1 cellular context compared by ENCODE assay signal in genomic region chr11:57657290-57658022, GRCh38.
TF ChIP-seq lines count a peak whose summit lies in the region.

CLP1 (plus strand) TSS chr11:57657762; CDS start chr11:57659477, 1,715 bp downstream.

TF ChIP-seq in GM12878, 131 proteins besides CTCF, POLR2A, EP300 and RAD21 (continued from another document and continues in another):
- peak; percentile 1 for TF ChIP-seq PBX3 (IDR thresholded peaks at IDR 0.05; ENCODE audit: insufficient replicate concordance, low read depth, low read length)
- peak; percentile 20; the same call in 1 of the 2 replicates for TF ChIP-seq TAF1 (IDR thresholded peaks at IDR 0.05; ENCODE audit: borderline replicate concordance, low read depth, low read length)
- TF ChIP-seq ZBED1 (IDR thresholded peaks at IDR 0.05; ENCODE audit: borderline replicate concordance), result no peak
- no peak for TF ChIP-seq YBX1 (IDR thresholded peaks at IDR 0.05)
- no peak; the same call in 1 of the 2 replicates for TF ChIP-seq BACH1 (IDR thresholded peaks at IDR 0.05; ENCODE audit: borderline replicate concordance)
- no peak for TF ChIP-seq BMI1 (IDR thresholded peaks at IDR 0.05; ENCODE audit: borderline replicate concordance)
- no peak for TF ChIP-seq ZBTB4 (CRISPR knock-in tag; IDR thresholded peaks at IDR 0.05)
- no peak for TF ChIP-seq ESRRA (IDR thresholded peaks at IDR 0.05; ENCODE audit: low read length)
- peak; percentile 78 to 89 for TF ChIP-seq BHLHE40 (IDR thresholded peaks at IDR 0.05; ENCODE audit: borderline replicate concordance in 1 of 2, low read depth in 2 of 2, low read length in 1 of 2)
- peak; percentile 91 for TF ChIP-seq FOXK2 (IDR thresholded peaks at IDR 0.05)
- no peak for TF ChIP-seq CHD1 (IDR thresholded peaks at IDR 0.05; ENCODE audit: low read depth, low read length)
- TF ChIP-seq TBL1XR1 (IDR thresholded peaks at IDR 0.05; ENCODE audit: low read depth, low read length), result peak; percentile 24; the same call in 1 of the 2 replicates
- peak; percentile 36; the same call in 1 of the 2 replicates for TF ChIP-seq PAX5 (IDR thresholded peaks at IDR 0.05; ENCODE audit: borderline replicate concordance, low read depth, low read length)
- peak; percentile 37; the same call in 1 of the 2 replicates for TF ChIP-seq SMAD5 (IDR thresholded peaks at IDR 0.05; ENCODE audit: low read depth)
- TF ChIP-seq CHD2 (IDR thresholded peaks at IDR 0.05; ENCODE audit: borderline replicate concordance, low read depth, low read length), result peak; percentile 97
- TF ChIP-seq CHD4 (IDR thresholded peaks at IDR 0.05), result no peak
- no peak for TF ChIP-seq KDM1A (IDR thresholded peaks at IDR 0.05; ENCODE audit: borderline replicate concordance)
- no peak for TF ChIP-seq ASH2L (IDR thresholded peaks at IDR 0.05; ENCODE audit: borderline replicate concordance, low read depth)
- TF ChIP-seq CEBPZ (IDR thresholded peaks at IDR 0.05; ENCODE audit: low read depth, low read length), result no peak
- no peak for TF ChIP-seq FOXM1 (IDR thresholded peaks at IDR 0.05; ENCODE audit: low read depth, low read length)
- 0 out of 2 replicates have a peak, but pooled peaks have one; percentile 24 for TF ChIP-seq IRF3 (IDR thresholded peaks at IDR 0.05)
- no peak for TF ChIP-seq SMC3 (IDR thresholded peaks at IDR 0.05; ENCODE audit: borderline replicate concordance, low read length)
- TF ChIP-seq KLF5 (IDR thresholded peaks at IDR 0.05; ENCODE audit: partially characterized antibody), result peak; percentile 89
- TF ChIP-seq WRNIP1 (IDR thresholded peaks at IDR 0.05; ENCODE audit: borderline replicate concordance, low read depth, low read length), result no peak
- TF ChIP-seq E2F8 (IDR thresholded peaks at IDR 0.05; ENCODE audit: low read depth, partially characterized antibody), result no peak
- 0 out of 2 replicates have a peak, but pooled peaks have one; percentile 23 for TF ChIP-seq NR2F1 (conservative IDR thresholded peaks at IDR 0.05)
- no peak for TF ChIP-seq MYC (IDR thresholded peaks at IDR 0.05; ENCODE audit: insufficient read depth, insufficient read length, insufficient replicate concordance, low read length, severe bottlenecking)
- no peak for TF ChIP-seq SKIL (IDR thresholded peaks at IDR 0.05; ENCODE audit: low read depth, poor library complexity, severe bottlenecking)
- TF ChIP-seq ZBTB11 (CRISPR knock-in tag; IDR thresholded peaks at IDR 0.05), result no peak
- TF ChIP-seq JUNB (IDR thresholded peaks at IDR 0.05), result no peak
- no peak for TF ChIP-seq ZBTB33 (IDR thresholded peaks at IDR 0.05)
- TF ChIP-seq TCF7 (IDR thresholded peaks at IDR 0.05; ENCODE audit: borderline replicate concordance), result no peak
- TF ChIP-seq HCFC1 (IDR thresholded peaks at IDR 0.05; ENCODE audit: low read length), result peak; percentile 99
- TF ChIP-seq PKNOX1 (IDR thresholded peaks at IDR 0.05), result 0 out of 2 replicates have a peak, but pooled peaks have one; percentile 42
- no peak for TF ChIP-seq IRF5 (IDR thresholded peaks at IDR 0.05; ENCODE audit: borderline replicate concordance)
